9 cellular contexts compared by ENCODE assay signal in the genomic region with DNA sequence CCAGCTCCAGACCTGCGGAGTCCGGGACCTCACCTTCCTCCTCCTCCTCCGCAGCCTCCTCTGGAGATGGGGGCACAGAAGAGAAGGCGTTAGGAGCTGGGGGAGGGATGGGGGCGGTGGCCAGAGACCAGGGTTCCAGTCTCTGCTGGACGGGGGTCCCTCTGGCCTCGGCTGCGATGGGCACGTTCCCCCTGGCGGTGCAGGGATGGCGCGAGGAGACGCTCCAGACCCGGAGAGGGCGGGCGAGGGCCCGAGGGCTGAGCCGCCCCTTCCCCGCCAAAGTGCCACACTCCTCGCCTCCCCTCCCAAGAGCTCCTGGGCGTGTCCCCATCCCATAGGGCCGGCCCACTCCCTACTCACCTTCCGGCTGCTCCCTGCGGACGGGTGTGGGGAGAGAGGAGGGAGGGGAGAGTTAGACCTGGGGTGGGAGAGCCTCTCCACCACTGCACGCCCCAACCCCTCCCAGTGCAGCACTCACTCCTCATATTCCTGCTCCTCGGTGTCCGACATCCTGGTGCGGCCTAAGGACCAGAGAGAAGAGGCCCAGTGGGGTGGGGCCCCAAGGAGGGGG. TPM values are rescaled to one million over a fixed set of nuclear protein-coding genes. Genes with fewer than 3 reads are reported as not detected.
A peak's percentile ranks its signal among the peaks of the same experiment; 100 is the strongest.
DNase-seq lines count a peak whose midpoint lies in the region; ATAC-seq, FAIRE-seq and TF ChIP-seq lines count a peak whose summit lies in the region.
"Had no signal": no experiment of that assay in that cellular context is flagged by ENCODE, and none has a peak within 500 bp of the region (broad histone marks: within the 10 kb centered on the region; RNA-seq: fewer than 3 reads in every experiment).

No MANE protein-coding gene starts in this region.

- no peak for TF ChIP-seq RAD21 in A549 (conservative IDR thresholded peaks at IDR 0.05 in 1 of 2, IDR thresholded peaks at IDR 0.05 in 1 of 2)

- TF ChIP-seq EP300 in A549 (IDR thresholded peaks at IDR 0.05): no peak

- H3K27ac ChIP-seq in A549 (peak overlapping the region; percentile 82 to 92), HEK293 (ENCODE audit: extremely low read depth, low read depth, low read length) (no peak overlapping the region; the same call in 1 of the 2 replicates), hepatocyte (no peak overlapping the region)

- POLR2A ChIA-PET in A549 (lab: Yijun Ruan, JAX) (interaction anchor here (0.6 to 1.9 kb wide), 9 partner anchors 10 to 300 kb away, joined by 3 to 9 read pairs (median 5); a partner anchor contains a TSS), HEK293 (lab: Yijun Ruan, JAX) (interaction anchor here (0.6 to 2.0 kb wide), 10 partner anchors 9 to 262 kb away, joined by 3 to 11 read pairs (median 4); a partner anchor contains a TSS)

- H3K4me2 ChIP-seq in A549 (peak overlapping the region; percentile 84), hepatocyte (peak overlapping the region; percentile 73)

- H3K4me3 ChIP-seq in A549: peak overlapping the region; percentile 64
- H3K4me3 ChIP-seq in HEK293 (ENCODE audit: low read depth, low read length): peak overlapping the region; percentile 46
- peak overlapping the region; percentile 55 for H3K4me3 ChIP-seq in NT2/D1 (ENCODE audit: insufficient read length, low read depth)
- no peak overlapping the region for H3K4me3 ChIP-seq in hepatocyte

- no peaks in the 10 kb centered on the region for H3K27me3 ChIP-seq in NT2/D1 (ENCODE audit: insufficient read depth, insufficient read length)
- peaks cover 62% of the 10 kb centered on the region for H3K27me3 ChIP-seq in hepatocyte

- no peaks in the 10 kb centered on the region for H3K79me2 ChIP-seq in hepatocyte

- 1% methylated on average over 17 of the region's 29 CpGs for WGBS in A549 (ENCODE audit: missing lambda C conversion rate)
- WGBS in hepatocyte (ENCODE audit: low lambda C conversion rate, missing lambda C conversion rate): 2% methylated on average over 7 of the region's 29 CpGs

- no peaks in the 10 kb centered on the region for H4K20me1 ChIP-seq in hepatocyte (ENCODE audit: insufficient read depth, poor library complexity, severe bottlenecking)

- H2AFZ ChIP-seq in hepatocyte: no peak overlapping the region

- peak overlapping the region; percentile 85 for H3K9ac ChIP-seq in NT2/D1 (ENCODE audit: insufficient read length, low read depth)

- H3K4me1 ChIP-seq in A549: peaks cover 37% of the 10 kb centered on the region
- H3K4me1 ChIP-seq in HEK293 (ENCODE audit: control insufficient read depth, insufficient read depth, low read length): no peaks in the 10 kb centered on the region
- H3K4me1 ChIP-seq in NT2/D1 (ENCODE audit: insufficient read depth, insufficient read length): peaks cover 11% of the 10 kb centered on the region
- H3K4me1 ChIP-seq in hepatocyte (ENCODE audit: insufficient read depth): no peaks in the 10 kb centered on the region

- H3K9me2 ChIP-seq in hepatocyte (replicated peaks; ENCODE audit: insufficient read depth): no peaks in the 10 kb centered on the region

- DNase-seq in A549 (ENCODE audit: low read depth in 1 of 2, low spot score in 1 of 2) (peak; percentile 85 to 92), NT2/D1 (ENCODE audit: low read depth, low spot score) (peak; percentile 56), hepatocyte (ENCODE audit: low spot score) (peak; percentile 44), NCI-H524 treated with DMSO at 0.1 percent for 48 hours (lab: John Stamatoyannopoulos, UW) (no peak)
- no peak for DNase-seq in stimulated activated CD4-positive, alpha-beta T cell treated with anti-CD3 and anti-CD28 coated beads, Interleukin-2, amount 100 ng/mL, for 48 hours
- no peak for DNase-seq in activated effector memory CD4-positive, alpha-beta T cell treated with Interleukin-2 at 50 U/mL for 16 hours

- no peaks in the 10 kb centered on the region for H3K36me3 ChIP-seq in HEK293 (ENCODE audit: control insufficient read depth in 2 of 2, insufficient read depth in 1 of 2, low read length in 2 of 2)
- H3K36me3 ChIP-seq in NT2/D1 (ENCODE audit: insufficient read depth, insufficient read length, low read length): peaks cover 4% of the 10 kb centered on the region
- no peaks in the 10 kb centered on the region for H3K36me3 ChIP-seq in hepatocyte (replicated peaks; ENCODE audit: insufficient read depth, low read depth)

- FAIRE-seq in A549 (lab: Jason Lieb, UNC): no peak

- TF ChIP-seq POLR2A in A549 (IDR thresholded peaks at IDR 0.05; ENCODE audit: low read length): peak; percentile 32; the same call in 1 of the 2 replicates

- no peak for TF ChIP-seq CTCF in A549 (IDR thresholded peaks at IDR 0.05)
- no peak for TF ChIP-seq CTCF in HEK293 (tag by site-specific recombination; IDR thresholded peaks at IDR 0.05)
- no peak for TF ChIP-seq CTCF in hepatocyte (IDR thresholded peaks at IDR 0.05; ENCODE audit: poor library complexity)

- CTCF ChIA-PET in A549 (lab: Yijun Ruan, JAX): interaction anchor here (0.7 to 4.6 kb wide), 29 partner anchors 10 to 485 kb away, joined by 3 to 111 read pairs (median 4); a partner anchor contains a TSS
- CTCF ChIA-PET in HEK293 (lab: Yijun Ruan, JAX): interaction anchor here (0.6 to 4.6 kb wide), 16 partner anchors 9 to 486 kb away, joined by 3 to 52 read pairs (median 5); a partner anchor contains a TSS

- H3K9me3 ChIP-seq in A549 (peaks cover 3% of the 10 kb centered on the region; the same call in 1 of the 3 replicates), HEK293 (ENCODE audit: control insufficient read depth, insufficient read depth, low read depth, low read length) (no peaks in the 10 kb centered on the region), NT2/D1 (ENCODE audit: insufficient read depth, low read length) (no peaks in the 10 kb centered on the region), hepatocyte (ENCODE audit: low read depth) (no peaks in the 10 kb centered on the region)

- peak; percentile 87 to 94 for ATAC-seq in A549
- no peak for ATAC-seq in GM21723 (IDR thresholded peaks at IDR 0.05; ENCODE audit: unreplicated experiment)

TF ChIP-seq in A549, 52 proteins besides CTCF, POLR2A, EP300 and RAD21 (continues in another document):
- TF ChIP-seq, protein P1, sequence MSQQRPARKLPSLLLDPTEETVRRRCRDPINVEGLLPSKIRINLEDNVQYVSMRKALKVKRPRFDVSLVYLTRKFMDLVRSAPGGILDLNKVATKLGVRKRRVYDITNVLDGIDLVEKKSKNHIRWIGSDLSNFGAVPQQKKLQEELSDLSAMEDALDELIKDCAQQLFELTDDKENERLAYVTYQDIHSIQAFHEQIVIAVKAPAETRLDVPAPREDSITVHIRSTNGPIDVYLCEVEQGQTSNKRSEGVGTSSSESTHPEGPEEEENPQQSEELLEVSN (IDR thresholded peaks at IDR 0.05; ENCODE audit: borderline replicate concordance, low read depth): 0 out of 2 replicates have a peak, but pooled peaks have one; percentile 7
- peak; percentile 40; the same call in 1 of the 2 replicates for TF ChIP-seq PHF8 (IDR thresholded peaks at IDR 0.05; ENCODE audit: borderline replicate concordance, low read depth)

RNA-seq across cellular contexts. Expression of a gene that starts 2.3 kb away (rescaled TPM):
- polyA plus RNA-seq in A549 (2011; rRNA removed): 73.0 and 140 TPM in 2 replicates
- polyA plus RNA-seq in A549 (2012; cell fraction: cytosol; rRNA removed): 109 and 136 TPM in 2 replicates
- 47.2 and 53.6 TPM in 2 replicates for polyA plus RNA-seq in A549 (2012; cell fraction: nucleus; rRNA removed)
- 118 to 155 TPM (median 155 TPM) in 3 replicates for polyA plus RNA-seq in A549 (2017; fragmentation: RNase III; extraction: RNeasy Plus Mini Kit Qiagen cat#74134 plus additional on column Dnase treatment)
- 18.7 and 22.6 TPM in 2 replicates for polyA minus RNA-seq in A549 (2011; rRNA and poly(A)+ RNA removed)
- 9.6 and 11.5 TPM in 2 replicates for total RNA-seq in hepatocyte
- 32.1 and 86.4 TPM in 2 replicates for polyA plus RNA-seq in hepatocyte

RNA-seq across cellular contexts. Expression of a gene that starts 10.8 kb away (rescaled TPM):
- polyA plus RNA-seq in A549 (2011; rRNA removed): 4.0 and 7.8 TPM in 2 replicates
- 9.2 and 10.6 TPM in 2 replicates for polyA plus RNA-seq in A549 (2012; cell fraction: cytosol; rRNA removed)
- 6.0 and 6.9 TPM in 2 replicates for polyA plus RNA-seq in A549 (2012; cell fraction: nucleus; rRNA removed)
- 6.2 to 7.2 TPM (median 6.5 TPM) in 3 replicates for polyA plus RNA-seq in A549 (2017; fragmentation: RNase III; extraction: RNeasy Plus Mini Kit Qiagen cat#74134 plus additional on column Dnase treatment)
- 0.63 and 1.4 TPM in 2 replicates for polyA minus RNA-seq in A549 (2011; rRNA and poly(A)+ RNA removed)
- total RNA-seq in hepatocyte: 1.4 and 2.9 TPM in 2 replicates
- 1.4 and 1.6 TPM in 2 replicates for polyA plus RNA-seq in hepatocyte
- total RNA-seq: mononuclear cell had no signal

RNA-seq across cellular contexts. Expression of a gene that starts 19.7 kb away (rescaled TPM):
- 3.1 and 4.0 TPM in 2 replicates for polyA plus RNA-seq in A549 (2011; rRNA removed)
- polyA plus RNA-seq in A549 (2012; cell fraction: cytosol; rRNA removed): 4.2 and 4.7 TPM in 2 replicates
- polyA plus RNA-seq in A549 (2012; cell fraction: nucleus; rRNA removed): 21.3 and 24.1 TPM in 2 replicates
- polyA plus RNA-seq in A549 (2017; fragmentation: RNase III; extraction: RNeasy Plus Mini Kit Qiagen cat#74134 plus additional on column Dnase treatment): 3.7 to 5.4 TPM (median 5.3 TPM) in 3 replicates
- 2.8 and 3.4 TPM in 2 replicates for polyA minus RNA-seq in A549 (2011; rRNA and poly(A)+ RNA removed)
- 0.17 and 1.9 TPM in 2 replicates for total RNA-seq in hepatocyte
- 3.8 and 4.9 TPM in 2 replicates for polyA plus RNA-seq in hepatocyte

RNA-seq across cellular contexts. Expression of a gene that starts 29.3 kb away (rescaled TPM):
- 18.0 and 22.0 TPM in 2 replicates for polyA plus RNA-seq in A549 (2011; rRNA removed)
- 64.3 and 73.9 TPM in 2 replicates for polyA plus RNA-seq in A549 (2012; cell fraction: cytosol; rRNA removed)
- 423 and 463 TPM in 2 replicates for polyA plus RNA-seq in A549 (2012; cell fraction: nucleus; rRNA removed)
- polyA plus RNA-seq in A549 (2017; fragmentation: RNase III; extraction: RNeasy Plus Mini Kit Qiagen cat#74134 plus additional on column Dnase treatment): 62.1 to 70.3 TPM (median 70.2 TPM) in 3 replicates
- 19.0 and 20.4 TPM in 2 replicates for polyA minus RNA-seq in A549 (2011; rRNA and poly(A)+ RNA removed)
- 69.7 and 71.8 TPM in 2 replicates for total RNA-seq in hepatocyte
- polyA plus RNA-seq in hepatocyte: 74.5 and 83.6 TPM in 2 replicates

RNA-seq across cellular contexts. Expression of a gene that starts 33.4 kb away (rescaled TPM):
- polyA plus RNA-seq in A549 (2011; rRNA removed) (0.23 and 0.69 TPM in 2 replicates), A549 (2017; fragmentation: RNase III; extraction: RNeasy Plus Mini Kit Qiagen cat#74134 plus additional on column Dnase treatment) (0.43 to 0.65 TPM (median 0.63 TPM) in 3 replicates), hepatocyte (0.86 and 0.98 TPM in 2 replicates)
- 0.14 and 0.22 TPM in 2 replicates for polyA plus RNA-seq in A549 (2012; cell fraction: cytosol; rRNA removed)
- 1.1 and 1.8 TPM in 2 replicates for polyA plus RNA-seq in A549 (2012; cell fraction: nucleus; rRNA removed)
- 0.08 and 0.44 TPM in 2 replicates for polyA minus RNA-seq in A549 (2011; rRNA and poly(A)+ RNA removed)
- total RNA-seq in hepatocyte: 0.60 and 1.4 TPM in 2 replicates

Comparison
In these comparisons a context has a peak if more than half of its experiments do, and no peak if none do; other contexts are left out.
1. DNase-seq: peak in A549 (2 of 2), NT2/D1 (single experiment) and hepatocyte (single experiment); none in NCI-H524 treated with DMSO at 0.1 percent for 48 hours (single experiment), stimulated activated CD4-positive, alpha-beta T cell treated with anti-CD3 and anti-CD28 coated beads, Interleukin-2, amount 100 ng/mL, for 48 hours (0 of 2) and activated effector memory CD4-positive, alpha-beta T cell treated with Interleukin-2 at 50 U/mL for 16 hours (single experiment).
2. H3K27ac ChIP-seq: peak in A549 (2 of 2); none in HEK293 (single experiment) and hepatocyte (single experiment).